In the genomic region with DNA sequence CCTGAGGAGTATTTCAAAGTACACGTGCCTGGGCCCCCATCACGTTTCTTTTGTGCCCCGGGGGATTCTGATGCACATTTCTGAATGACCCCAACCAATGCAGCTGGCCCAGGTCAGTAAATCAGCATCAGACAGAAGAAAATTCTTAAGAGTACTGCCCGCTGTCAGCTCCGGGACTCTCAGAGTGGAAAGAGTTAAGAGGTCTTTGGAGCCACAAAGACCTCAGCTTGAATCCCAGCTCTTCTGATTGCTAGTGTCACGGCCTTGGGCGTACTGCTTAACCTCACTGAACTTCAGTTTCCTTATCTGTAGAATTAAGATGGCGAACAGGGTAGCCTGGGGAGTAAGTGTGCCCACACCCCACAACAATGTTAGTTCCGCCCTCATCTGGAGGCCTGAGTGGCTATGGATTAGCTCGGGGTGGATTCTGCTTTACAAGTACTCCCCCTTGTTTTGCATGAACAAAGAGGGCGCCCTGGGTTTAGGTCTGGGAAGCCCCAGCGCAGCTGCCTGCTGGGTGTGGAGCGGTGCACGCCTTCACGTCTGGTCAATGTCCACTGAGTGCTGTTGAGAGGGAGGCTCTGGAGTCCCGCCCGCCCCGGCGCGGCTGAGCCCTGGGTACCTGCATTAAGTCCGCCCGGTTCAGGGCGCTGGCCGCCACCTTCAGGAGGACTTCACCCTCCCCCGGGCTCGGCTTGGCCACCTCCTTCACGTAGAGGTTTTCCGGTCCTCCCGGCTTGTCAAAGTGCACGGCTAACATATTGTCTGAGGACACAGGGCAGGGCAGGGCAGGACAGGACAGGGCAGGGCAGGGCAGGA, we compare ENCODE assay signal across 1 cellular context.
TF ChIP-seq lines count a peak whose summit lies in the region.

No MANE protein-coding gene starts in this region.

TF ChIP-seq in HepG2, 621 proteins besides CTCF, POLR2A, EP300 and RAD21 (continued from another document):
- TF ChIP-seq ZNF513 (CRISPR knock-in tag; conservative IDR thresholded peaks at IDR 0.05) = no peak
- peak; percentile 93; the same call in 1 of the 2 replicates for TF ChIP-seq SALL2 (CRISPR knock-in tag; IDR thresholded peaks at IDR 0.05)
- 0 out of 2 replicates have a peak, but pooled peaks have one; percentile 59 for TF ChIP-seq ZMYM2 (CRISPR knock-in tag; IDR thresholded peaks at IDR 0.05)
- no peak for TF ChIP-seq RAD51 (IDR thresholded peaks at IDR 0.05; ENCODE audit: borderline replicate concordance)
- TF ChIP-seq SAFB2 (CRISPR knock-in tag; IDR thresholded peaks at IDR 0.05; ENCODE audit: borderline replicate concordance, low read depth) = 0 out of 2 replicates have a peak, but pooled peaks have one; percentile 54
- TF ChIP-seq, protein P1, sequence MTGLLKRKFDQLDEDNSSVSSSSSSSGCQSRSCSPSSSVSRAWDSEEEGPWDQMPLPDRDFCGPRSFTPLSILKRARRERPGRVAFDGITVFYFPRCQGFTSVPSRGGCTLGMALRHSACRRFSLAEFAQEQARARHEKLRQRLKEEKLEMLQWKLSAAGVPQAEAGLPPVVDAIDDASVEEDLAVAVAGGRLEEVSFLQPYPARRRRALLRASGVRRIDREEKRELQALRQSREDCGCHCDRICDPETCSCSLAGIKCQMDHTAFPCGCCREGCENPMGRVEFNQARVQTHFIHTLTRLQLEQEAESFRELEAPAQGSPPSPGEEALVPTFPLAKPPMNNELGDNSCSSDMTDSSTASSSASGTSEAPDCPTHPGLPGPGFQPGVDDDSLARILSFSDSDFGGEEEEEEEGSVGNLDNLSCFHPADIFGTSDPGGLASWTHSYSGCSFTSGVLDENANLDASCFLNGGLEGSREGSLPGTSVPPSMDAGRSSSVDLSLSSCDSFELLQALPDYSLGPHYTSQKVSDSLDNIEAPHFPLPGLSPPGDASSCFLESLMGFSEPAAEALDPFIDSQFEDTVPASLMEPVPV (CRISPR knock-in tag; IDR thresholded peaks at IDR 0.05) = no peak; the same call in none of the 2 replicates
- TF ChIP-seq ZNF782 (CRISPR knock-in tag; IDR thresholded peaks at IDR 0.05; ENCODE audit: borderline replicate concordance) = peak; percentile 89
- no peak for TF ChIP-seq TEAD2 (CRISPR knock-in tag; IDR thresholded peaks at IDR 0.05)
- no peak for TF ChIP-seq ZFY (CRISPR knock-in tag; IDR thresholded peaks at IDR 0.05)
- peak; percentile 63; the same call in 1 of the 2 replicates for TF ChIP-seq ZNF329 (CRISPR knock-in tag; IDR thresholded peaks at IDR 0.05; ENCODE audit: low read depth)
TF ChIP-seq in HepG2: peak in this region for 281.
